Comparison of ENCODE assay signal across 8 cellular contexts in genomic region chr20:49276201-49276894, GRCh38. TPM values are rescaled to one million over a fixed set of nuclear protein-coding genes. Genes with fewer than 3 reads are reported as not detected.
DNase-seq lines count a peak whose midpoint lies in the region; ATAC-seq and TF ChIP-seq lines count a peak whose summit lies in the region.

No MANE protein-coding gene starts in this region.

- peaks cover 48% of the 10 kb centered on the region for H3K4me1 Mint-ChIP-seq in activated CD8-positive, alpha-beta memory T cell treated with anti-CD3 and anti-CD28 coated beads, Interleukin-2, amount 10 ng/mL, durations not matched to agents 7 days and 5 days

- H3K4me1 ChIP-seq in psoas muscle: peaks cover 46% of the 10 kb centered on the region

- no peaks in the 10 kb centered on the region for H3K9me3 ChIP-seq in psoas muscle

- intact Hi-C loops in psoas muscle (cut with DNase I): no loop called here

- H3K9me3 Mint-ChIP-seq in activated CD8-positive, alpha-beta memory T cell treated with anti-CD3 and anti-CD28 coated beads, Interleukin-2, amount 10 ng/mL, durations not matched to agents 7 days and 5 days (ENCODE audit: low read depth): no peaks in the 10 kb centered on the region

- no peaks in the 10 kb centered on the region for H3K27me3 ChIP-seq in psoas muscle (ENCODE audit: insufficient read depth in 3 of 3, low read length in 2 of 3)

- peaks cover 18 to 66% of the 10 kb centered on the region in 2 donors for H3K36me3 ChIP-seq in psoas muscle (ENCODE audit: insufficient read depth in 1 of 2, low read depth in 1 of 2)

- peak overlapping the region; percentile 84 for H3K4me3 ChIP-seq in psoas muscle

- no peaks in the 10 kb centered on the region for H3K27me3 Mint-ChIP-seq in activated CD8-positive, alpha-beta memory T cell treated with anti-CD3 and anti-CD28 coated beads, Interleukin-2, amount 10 ng/mL, durations not matched to agents 7 days and 5 days

- peak overlapping the region; percentile 92 for H3K27ac ChIP-seq in psoas muscle

- DNase-seq in activated gamma-delta T cell treated with Interleukin-2 at 50 U/mL for 16 hours: peak; percentile 45
- no peak for DNase-seq in activated gamma-delta T cell (lab: John Stamatoyannopoulos, UW)
- DNase-seq in NCI-H524 treated with DMSO at 0.1 percent for 48 hours (lab: John Stamatoyannopoulos, UW): peak; percentile 30
- peak; percentile 73 for DNase-seq in activated CD8-positive, alpha-beta memory T cell treated with anti-CD3 and anti-CD28 coated beads, Interleukin-2, amount 10 ng/mL, durations not matched to agents 7 days and 5 days
- peak; percentile 73 for DNase-seq in fibroblast of peridontal ligament (ENCODE audit: extremely low read depth)
- no peak for DNase-seq in psoas muscle

- H3K36me3 Mint-ChIP-seq in activated CD8-positive, alpha-beta memory T cell treated with anti-CD3 and anti-CD28 coated beads, Interleukin-2, amount 10 ng/mL, durations not matched to agents 7 days and 5 days: peaks cover 69% of the 10 kb centered on the region

- peak overlapping the region; percentile 92 for H3K27ac Mint-ChIP-seq in activated CD8-positive, alpha-beta memory T cell treated with anti-CD3 and anti-CD28 coated beads, Interleukin-2, amount 10 ng/mL, durations not matched to agents 7 days and 5 days

- WGBS in psoas muscle, 3 donors: 42 to 49% (median 48%) methylated on average over 2 of the region's 2 CpGs

- CTCF ChIA-PET in activated CD8-positive, alpha-beta memory T cell treated with anti-CD3 and anti-CD28 coated beads, Interleukin-2, amount 10 ng/mL, durations not matched to agents 7 days and 5 days (lab: Charles Lee): interaction anchor here (0.8 to 2.1 kb wide), 10 partner anchors 9 to 142 kb away, joined by 3 to 9 read pairs (median 4); no protein-coding TSS in a partner anchor

- no peak for TF ChIP-seq CTCF in psoas muscle (IDR thresholded peaks at IDR 0.05)

- H3K4me3 Mint-ChIP-seq in activated CD8-positive, alpha-beta memory T cell treated with anti-CD3 and anti-CD28 coated beads, Interleukin-2, amount 10 ng/mL, durations not matched to agents 7 days and 5 days: peak overlapping the region; percentile 94

- ATAC-seq in activated CD8-positive, alpha-beta memory T cell treated with anti-CD3 and anti-CD28 coated beads, Interleukin-2, amount 10 ng/mL, durations not matched to agents 7 days and 5 days: peak; percentile 12
- no peak for ATAC-seq in psoas muscle
- ATAC-seq in GM21390 (IDR thresholded peaks at IDR 0.05; ENCODE audit: unreplicated experiment): no peak
- no peak for ATAC-seq in HG02642 (IDR thresholded peaks at IDR 0.05; ENCODE audit: poor library complexity, unreplicated experiment)

RNA-seq across cellular contexts. Expression of gene ZNFX1, which starts 1.5 kb away (rescaled TPM):
- total RNA-seq in activated CD8-positive, alpha-beta memory T cell treated with anti-CD3 and anti-CD28 coated beads, Interleukin-2, amount 10 ng/mL, durations not matched to agents 7 days and 5 days: 10 to 100 TPM; 69.2 to 88.6 TPM
- 10 to 100 TPM; 21.7 to 29.6 (median 24.6) TPM for total RNA-seq in psoas muscle
- polyA plus RNA-seq in psoas muscle: 10 to 100 TPM in 2 of 3 donors, 1 to 10 TPM in 1; 8.4 to 16.1 (median 15.3) TPM

RNA-seq across cellular contexts. Expression of gene DDX27, which starts 57.1 kb away (rescaled TPM):
- 10 to 100 TPM; 40.5 to 52.7 TPM for total RNA-seq in activated CD8-positive, alpha-beta memory T cell treated with anti-CD3 and anti-CD28 coated beads, Interleukin-2, amount 10 ng/mL, durations not matched to agents 7 days and 5 days
- total RNA-seq in psoas muscle: 10 to 100 TPM; 19.4 to 32.6 (median 24.4) TPM
- polyA plus RNA-seq in psoas muscle: 10 to 100 TPM; 30.5 to 62.9 (median 41.4) TPM

Comparison
In these comparisons a context has a peak if more than half of its experiments do, and no peak if none do; other contexts are left out.
1. DNase-seq: peak in activated gamma-delta T cell treated with Interleukin-2 at 50 U/mL for 16 hours (single experiment), NCI-H524 treated with DMSO at 0.1 percent for 48 hours (single experiment), activated CD8-positive, alpha-beta memory T cell treated with anti-CD3 and anti-CD28 coated beads, Interleukin-2, amount 10 ng/mL, durations not matched to agents 7 days and 5 days (single experiment) and fibroblast of peridontal ligament (single experiment); none in activated gamma-delta T cell (single experiment) and psoas muscle (0 of 2).